In the genomic region with DNA sequence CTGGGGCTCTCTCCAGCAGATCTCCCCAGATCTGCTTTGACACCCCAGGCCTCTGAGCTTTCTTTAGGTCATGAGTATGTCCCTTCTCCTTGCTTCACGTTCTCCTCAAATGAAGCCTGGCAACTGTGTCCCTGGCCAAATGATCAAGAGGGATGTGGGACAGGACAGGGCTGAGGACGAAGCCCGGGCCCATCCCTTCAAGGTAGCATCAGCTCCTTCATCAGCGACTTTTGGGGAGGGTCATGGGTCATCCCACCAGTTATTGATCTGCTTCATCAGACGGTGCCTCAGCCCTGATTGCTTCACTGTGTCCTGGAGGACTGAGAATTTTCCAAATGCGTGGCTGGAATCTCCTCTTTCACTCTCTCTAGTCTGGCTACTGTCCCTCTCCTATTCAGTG, we compare ENCODE assay signal across 26 cellular contexts.
"Had no signal": no experiment of that assay in that cellular context is flagged by ENCODE, and none has a peak within 500 bp of the region (broad histone marks: within the 10 kb centered on the region; RNA-seq: fewer than 3 reads in every experiment).

No MANE protein-coding gene starts in this region.

- H3K9me3 Mint-ChIP-seq: stimulated activated naive CD8-positive, alpha-beta T cell treated with anti-CD3 and anti-CD28 coated beads, Interleukin-15, Interleukin-2, amounts not matched to agents 100 ng/mL and 50 ng/mL, for 24 hours had no signal

- H3K9me3 ChIP-seq: lower lobe of right lung, neutrophil, pancreas, upper lobe of left lung had no signal

- DNase-seq: dorsolateral prefrontal cortex; effector CD4-positive, alpha-beta T cell; hippocampal formation; kidney glomerular epithelial cell; left ventricle myocardium superior; lower lobe of right lung; mucosa of descending colon; naive B cell; pancreas; right cardiac atrium; sigmoid colon; spleen; stimulated activated CD4-positive, alpha-beta T cell treated with anti-CD3 and anti-CD28 coated beads, Interleukin-2, amount 100 ng/mL, for 48 hours; stimulated activated naive B cell treated with anti-CD40 and anti-IgM and Interleukin-4, amounts not matched to agents 10 μg/mL and 1 μg/mL and 100 μg/mL, for 72 hours; upper lobe of left lung had no signal

- H3K4me3 Mint-ChIP-seq: naive B cell; natural killer cell treated with Interleukin-12 subunit alpha and Interleukin-12 subunit beta and Interleukin-15 and Interleukin-18, amount 100 ng/mL, for 72 hours; neural crest cell; stimulated activated naive B cell treated with anti-CD40 and anti-IgM and Interleukin-4, amounts not matched to agents 10 μg/mL and 1 μg/mL and 100 μg/mL, for 72 hours; stimulated activated naive CD8-positive, alpha-beta T cell treated with anti-CD3 and anti-CD28 coated beads, Interleukin-15, Interleukin-2, amounts not matched to agents 100 ng/mL and 50 ng/mL, for 24 hours had no signal

- FAIRE-seq: frontal cortex, islet of Langerhans, pancreas, urothelium cell line had no signal

- H3K4me1 ChIP-seq: pancreas had no signal

- H3K36me3 ChIP-seq: thoracic aorta had no signal

- H3K4me3 ChIP-seq: dorsolateral prefrontal cortex, lower lobe of right lung, mucosa of descending colon, pancreas, sigmoid colon, skin epidermis, spleen, thoracic aorta, tibial nerve, upper lobe of left lung had no signal

- H3K27ac ChIP-seq: lower lobe of right lung, neutrophil, pancreas, sigmoid colon, skin epidermis, spleen, thoracic aorta, tibial nerve, upper lobe of left lung had no signal

- H3K27me3 ChIP-seq: dorsolateral prefrontal cortex, neutrophil, pancreas, sigmoid colon, spleen, tibial nerve, upper lobe of left lung had no signal

- H3K27ac Mint-ChIP-seq: natural killer cell treated with Interleukin-12 subunit alpha and Interleukin-12 subunit beta and Interleukin-15 and Interleukin-18, amount 100 ng/mL, for 72 hours; progenitor cell of endocrine pancreas; stimulated activated naive CD8-positive, alpha-beta T cell treated with anti-CD3 and anti-CD28 coated beads, Interleukin-15, Interleukin-2, amounts not matched to agents 100 ng/mL and 50 ng/mL, for 24 hours had no signal

- H3K27me3 Mint-ChIP-seq: progenitor cell of endocrine pancreas; stimulated activated naive CD8-positive, alpha-beta T cell treated with anti-CD3 and anti-CD28 coated beads, Interleukin-15, Interleukin-2, amounts not matched to agents 100 ng/mL and 50 ng/mL, for 24 hours had no signal

- ATAC-seq: left ventricle myocardium superior; lower lobe of right lung; natural killer cell treated with Interleukin-12 subunit alpha and Interleukin-12 subunit beta and Interleukin-15 and Interleukin-18, amount 100 ng/mL, for 72 hours; pancreas; right cardiac atrium; stimulated activated naive B cell treated with anti-CD40 and anti-IgM and Interleukin-4, amounts not matched to agents 10 μg/mL and 1 μg/mL and 100 μg/mL, for 72 hours had no signal
